In genomic region chr20:58612021-58612700, GRCh38 we compare ENCODE assay signal across 11 cellular contexts. TPM values are rescaled to one million over a fixed set of nuclear protein-coding genes. Genes with fewer than 3 reads are reported as not detected.
DNase-seq lines count a peak whose midpoint lies in the region; ATAC-seq and TF ChIP-seq lines count a peak whose summit lies in the region.
"Had no signal": no experiment of that assay in that cellular context is flagged by ENCODE, and none has a peak within 500 bp of the region (broad histone marks: within the 10 kb centered on the region; RNA-seq: fewer than 3 reads in every experiment).

No MANE protein-coding gene starts in this region.

- H3K4me3 ChIP-seq in PC-3 (ENCODE audit: low read length), result no peak overlapping the region
- H3K4me3 ChIP-seq in suprapubic skin, result no peak overlapping the region
- H3K4me3 ChIP-seq: sigmoid colon had no signal

- CTCF ChIA-PET in PC-3 (lab: Charles Lee), result interaction anchor here (0.6 to 1.2 kb wide), 2 partner anchors 131 to 213 kb away, joined by 4 to 7 read pairs; no protein-coding TSS in a partner anchor
- CTCF ChIA-PET in CD4-positive, alpha-beta T cell (lab: Charles Lee), result no interaction called here

- intact Hi-C loops in PC-3 (cut with micrococcal nuclease), result no loop called here
- intact Hi-C loops in CD4-positive, alpha-beta T cell (cut with DNase I, micrococcal nuclease), result no loop called here

- H3K27ac Mint-ChIP-seq in chondrocyte (ENCODE audit: unreplicated experiment), result peak overlapping the region; percentile 79
- no peak overlapping the region for H3K27ac Mint-ChIP-seq in activated naive CD8-positive, alpha-beta T cell treated with anti-CD3 and anti-CD28 coated beads for 36 hours
- no peak overlapping the region for H3K27ac Mint-ChIP-seq in CD4-positive, alpha-beta T cell
- H3K27ac Mint-ChIP-seq: activated CD4-positive, alpha-beta T cell treated with anti-CD3 and anti-CD28 coated beads for 36 hours had no signal

- no peak overlapping the region; the same call in 1 of the 2 replicates for H3K9ac ChIP-seq in PC-3 (ENCODE audit: low read length)

- ATAC-seq in PC-3 (no peak), GM18520 (IDR thresholded peaks at IDR 0.05; ENCODE audit: unreplicated experiment) (no peak)
- ATAC-seq in CD4-positive, alpha-beta T cell (ENCODE audit: poor library complexity), result no peak
- ATAC-seq: activated CD4-positive, alpha-beta T cell treated with anti-CD3 and anti-CD28 coated beads for 36 hours; left colon had no signal

- H3K9me3 Mint-ChIP-seq in chondrocyte (ENCODE audit: low read depth), result peaks cover 4% of the 10 kb centered on the region
- H3K9me3 Mint-ChIP-seq in activated naive CD8-positive, alpha-beta T cell treated with anti-CD3 and anti-CD28 coated beads for 36 hours, result no peaks in the 10 kb centered on the region
- no peaks in the 10 kb centered on the region for H3K9me3 Mint-ChIP-seq in CD4-positive, alpha-beta T cell

- H3K9me3 ChIP-seq in PC-3 (ENCODE audit: low read length) (no peaks in the 10 kb centered on the region), suprapubic skin (no peaks in the 10 kb centered on the region)
- H3K9me3 ChIP-seq in CD4-positive, alpha-beta T cell (ENCODE audit: control insufficient read depth, low read length), result no peaks in the 10 kb centered on the region
- H3K9me3 ChIP-seq: sigmoid colon had no signal

- POLR2A ChIA-PET in PC-3 (lab: Charles Lee; ENCODE audit: unreplicated experiment), result no interaction called here
- POLR2A ChIA-PET in CD4-positive, alpha-beta T cell (lab: Charles Lee), result no interaction called here

- H3K79me2 ChIP-seq in PC-3 (ENCODE audit: low read length), result no peaks in the 10 kb centered on the region

- no peaks in the 10 kb centered on the region for H3K27me3 Mint-ChIP-seq in chondrocyte (ENCODE audit: low read depth)
- no peaks in the 10 kb centered on the region for H3K27me3 Mint-ChIP-seq in activated naive CD8-positive, alpha-beta T cell treated with anti-CD3 and anti-CD28 coated beads for 36 hours
- H3K27me3 Mint-ChIP-seq in CD4-positive, alpha-beta T cell, result peaks cover 5% of the 10 kb centered on the region
- H3K27me3 Mint-ChIP-seq: activated CD4-positive, alpha-beta T cell treated with anti-CD3 and anti-CD28 coated beads for 36 hours had no signal

- no TSS peak for BruUV-seq in PC-3 (replicated peaks; lab: Mats Ljungman, UMichigan)

- TF ChIP-seq EP300 in suprapubic skin (IDR thresholded peaks at IDR 0.05), result no peak

- H3K4me1 ChIP-seq in PC-3 (ENCODE audit: insufficient read depth, low read length) (peaks cover 34% of the 10 kb centered on the region), suprapubic skin (peaks cover 15% of the 10 kb centered on the region)

- no peak for TF ChIP-seq POLR2A in suprapubic skin (IDR thresholded peaks at IDR 0.05)

- H3K27me3 ChIP-seq in PC-3 (ENCODE audit: low read length), result no peaks in the 10 kb centered on the region
- H3K27me3 ChIP-seq in suprapubic skin, result no peaks in the 10 kb centered on the region
- H3K27me3 ChIP-seq in CD4-positive, alpha-beta T cell (ENCODE audit: control insufficient read depth, insufficient read depth, low read length), result no peaks in the 10 kb centered on the region
- H3K27me3 ChIP-seq: sigmoid colon had no signal

- 65% methylated on average over 18 of the region's 18 CpGs for WGBS in suprapubic skin

- no peaks in the 10 kb centered on the region for H3F3A ChIP-seq in PC-3 (ENCODE audit: low read length, unreplicated experiment)

- no peaks in the 10 kb centered on the region for H3K9me2 ChIP-seq in PC-3 (replicated peaks; ENCODE audit: low read length)

- H3K27ac ChIP-seq in PC-3 (ENCODE audit: low read length) (peak overlapping the region; percentile 83), suprapubic skin (peak overlapping the region; percentile 58)
- no peak overlapping the region for H3K27ac ChIP-seq in CD4-positive, alpha-beta T cell (ENCODE audit: low read depth, low read length)

- no peaks in the 10 kb centered on the region for H4K20me1 ChIP-seq in PC-3 (ENCODE audit: low read length)

- TF ChIP-seq CTCF in PC-3 (conservative IDR thresholded peaks at IDR 0.05; ENCODE audit: low read depth, low read length) (no peak), chondrocyte (IDR thresholded peaks at IDR 0.05) (no peak), suprapubic skin (IDR thresholded peaks at IDR 0.05) (no peak)
- no peak for TF ChIP-seq CTCF in CD4-positive, alpha-beta T cell (IDR thresholded peaks at IDR 0.05)

- H3K36me3 ChIP-seq in PC-3 (ENCODE audit: low read depth, low read length) (no peaks in the 10 kb centered on the region), suprapubic skin (no peaks in the 10 kb centered on the region)
- H3K36me3 ChIP-seq: sigmoid colon had no signal

- no peak for DNase-seq in PC-3
- DNase-seq in chondrocyte (ENCODE audit: low spot score), result peak; percentile 37
- DNase-seq in left kidney (ENCODE audit: low read depth, low spot score), result peak; percentile 22
- DNase-seq in suprapubic skin (ENCODE audit: low spot score in 2 of 2), result no peak
- no peak for DNase-seq in activated naive CD8-positive, alpha-beta T cell treated with anti-CD3 and anti-CD28 coated beads for 36 hours
- no peak for DNase-seq in CD4-positive, alpha-beta T cell
- DNase-seq: activated CD4-positive, alpha-beta T cell treated with anti-CD3 and anti-CD28 coated beads for 36 hours; left colon; NCI-H2171 treated with DMSO at 0.1 percent for 48 hours; sigmoid colon had no signal

- H3K4me1 Mint-ChIP-seq in chondrocyte (ENCODE audit: low read depth), result peaks cover 31% of the 10 kb centered on the region
- H3K4me1 Mint-ChIP-seq in activated naive CD8-positive, alpha-beta T cell treated with anti-CD3 and anti-CD28 coated beads for 36 hours, result no peaks in the 10 kb centered on the region
- no peaks in the 10 kb centered on the region for H3K4me1 Mint-ChIP-seq in CD4-positive, alpha-beta T cell (ENCODE audit: low read depth)
- H3K4me1 Mint-ChIP-seq: activated CD4-positive, alpha-beta T cell treated with anti-CD3 and anti-CD28 coated beads for 36 hours had no signal

- no peak overlapping the region for H3K4me2 ChIP-seq in PC-3 (ENCODE audit: low read length)

- H3K36me3 Mint-ChIP-seq in chondrocyte (ENCODE audit: low read depth), result no peaks in the 10 kb centered on the region
- no peaks in the 10 kb centered on the region for H3K36me3 Mint-ChIP-seq in activated naive CD8-positive, alpha-beta T cell treated with anti-CD3 and anti-CD28 coated beads for 36 hours
- H3K36me3 Mint-ChIP-seq in CD4-positive, alpha-beta T cell (ENCODE audit: low read depth), result no peaks in the 10 kb centered on the region

- H3K4me3 Mint-ChIP-seq in chondrocyte (ENCODE audit: unreplicated experiment), result no peak overlapping the region
- no peak overlapping the region for H3K4me3 Mint-ChIP-seq in activated naive CD8-positive, alpha-beta T cell treated with anti-CD3 and anti-CD28 coated beads for 36 hours
- no peak overlapping the region for H3K4me3 Mint-ChIP-seq in CD4-positive, alpha-beta T cell
- H3K4me3 Mint-ChIP-seq: activated CD4-positive, alpha-beta T cell treated with anti-CD3 and anti-CD28 coated beads for 36 hours had no signal

- H2AFZ ChIP-seq in PC-3 (ENCODE audit: low read length), result 0 out of 2 replicates have a peak overlapping the region, but pooled peaks have one; percentile 19

RNA-seq across cellular contexts. Expression of gene STX16, which starts 38.9 kb away (rescaled TPM):
- total RNA-seq in PC-3 (2014; rRNA removed) (44.2 and 47.1 TPM in 2 replicates), chondrocyte (44.5 to 58.1 TPM (median 50.4 TPM) in 3 replicates), suprapubic skin (100 to 1,000 TPM in 1 of 4 donors, 10 to 100 TPM in 3; 35.6 to 138 (median 50.9) TPM)
- 10 to 100 TPM; 84.0 to 93.5 TPM for total RNA-seq in activated naive CD8-positive, alpha-beta T cell treated with anti-CD3 and anti-CD28 coated beads for 36 hours
- 100 to 1,000 TPM; 179 to 181 TPM for total RNA-seq in CD4-positive, alpha-beta T cell

Comparison
In these comparisons a context has a peak if more than half of its experiments do, and no peak if none do; other contexts are left out.
1. DNase-seq: peak in chondrocyte (single experiment) and left kidney (single experiment); none in PC-3 (single experiment), suprapubic skin (0 of 2), activated naive CD8-positive, alpha-beta T cell treated with anti-CD3 and anti-CD28 coated beads for 36 hours (single experiment) and CD4-positive, alpha-beta T cell (0 of 10).